8 cellular contexts compared by ENCODE assay signal in the genomic region with DNA sequence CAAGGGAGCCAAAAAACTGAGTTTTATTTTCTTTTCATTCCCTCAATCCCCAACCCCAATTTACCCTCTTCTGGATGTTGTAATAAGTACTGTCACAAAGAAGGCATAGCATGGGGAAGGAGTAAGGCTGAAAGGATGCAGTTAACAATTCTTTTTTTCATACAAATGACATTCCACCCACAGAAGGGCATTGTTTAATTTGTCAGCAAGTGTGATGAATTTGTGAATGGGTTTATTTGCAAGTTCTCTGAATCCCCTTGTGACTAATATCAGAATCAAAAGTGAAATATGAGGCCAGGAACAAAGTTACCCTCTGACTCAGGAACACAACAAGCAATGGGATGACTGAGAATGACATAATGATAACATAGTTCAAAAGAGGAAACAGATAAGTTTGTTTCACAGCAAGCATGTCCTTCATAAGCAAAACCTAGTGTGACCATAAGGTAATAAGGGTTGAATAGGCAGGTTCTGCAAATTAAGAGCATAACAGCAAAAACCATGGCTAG. TPM values are rescaled to one million over a fixed set of nuclear protein-coding genes. Genes with fewer than 3 reads are reported as not detected.
A peak's percentile ranks its signal among the peaks of the same experiment; 100 is the strongest.
DNase-seq lines count a peak whose midpoint lies in the region; ATAC-seq and TF ChIP-seq lines count a peak whose summit lies in the region.

No MANE protein-coding gene starts in this region.

- H3K4me1 Mint-ChIP-seq in HFFc6 (ENCODE audit: low read depth), result peaks cover 23% of the 10 kb centered on the region
- H3K4me1 Mint-ChIP-seq in effector memory CD8-positive, alpha-beta T cell (ENCODE audit: low read depth in 2 of 2), result peaks cover 11 to 19% of the 10 kb centered on the region in 2 donors

- peak overlapping the region; percentile 96 for H3K4me3 Mint-ChIP-seq in HFFc6
- H3K4me3 Mint-ChIP-seq in effector memory CD8-positive, alpha-beta T cell, result no peak overlapping the region

- H3K27ac Mint-ChIP-seq in HFFc6, result peak overlapping the region; percentile 99
- peak overlapping the region in 1 of 2 donors; percentile 98 for H3K27ac Mint-ChIP-seq in effector memory CD8-positive, alpha-beta T cell

- H3K9me3 Mint-ChIP-seq in HFFc6, result no peaks in the 10 kb centered on the region
- H3K9me3 Mint-ChIP-seq in effector memory CD8-positive, alpha-beta T cell, result no peaks in the 10 kb centered on the region

- H3K27me3 ChIP-seq in RWPE2 (ENCODE audit: insufficient read depth, poor library complexity, severe bottlenecking), result no peaks in the 10 kb centered on the region

- no peaks in the 10 kb centered on the region for H3K36me3 ChIP-seq in RWPE2 (ENCODE audit: low read depth)

- H3K4me1 ChIP-seq in RWPE2 (ENCODE audit: insufficient read depth, poor library complexity, severe bottlenecking), result peaks cover 21% of the 10 kb centered on the region

- H3K4me3 ChIP-seq in RWPE2 (ENCODE audit: severe bottlenecking), result no peak overlapping the region

- ATAC-seq in GM18508 (IDR thresholded peaks at IDR 0.05; ENCODE audit: insufficient read depth, unreplicated experiment), result peak; percentile 67
- ATAC-seq in RWPE2 (ENCODE audit: low read depth), result peak; percentile 35
- no peak for ATAC-seq in effector memory CD8-positive, alpha-beta T cell (replicated peaks)
- ATAC-seq in HG02970 (IDR thresholded peaks at IDR 0.05; ENCODE audit: low FRiP score, unreplicated experiment), result no peak

- H3K27me3 Mint-ChIP-seq in HFFc6 (ENCODE audit: insufficient read depth), result no peaks in the 10 kb centered on the region
- no peaks in the 10 kb centered on the region for H3K27me3 Mint-ChIP-seq in effector memory CD8-positive, alpha-beta T cell

- H3K9me3 ChIP-seq in RWPE2 (ENCODE audit: severe bottlenecking), result no peaks in the 10 kb centered on the region

- DNase-seq in HFFc6 (peak; percentile 45), RWPE2 (ENCODE audit: low spot score) (no peak), foreskin melanocyte (peak; percentile 90), NCI-H526 (lab: John Stamatoyannopoulos, UW) (no peak), GF-D8 (lab: John Stamatoyannopoulos, UW) (no peak)
- no peak for DNase-seq in effector memory CD8-positive, alpha-beta T cell

- no peak for TF ChIP-seq CTCF in HFFc6 (IDR thresholded peaks at IDR 0.05)
- no peak for TF ChIP-seq CTCF in RWPE2 (IDR thresholded peaks at IDR 0.05; ENCODE audit: poor library complexity, severe bottlenecking)

- peak overlapping the region; percentile 70 for H3K27ac ChIP-seq in RWPE2 (ENCODE audit: poor library complexity, severe bottlenecking)

- no peaks in the 10 kb centered on the region; the same call in 1 of the 2 replicates for H3K36me3 Mint-ChIP-seq in HFFc6 (ENCODE audit: low read depth)
- peaks cover 11% of the 10 kb centered on the region for H3K36me3 Mint-ChIP-seq in effector memory CD8-positive, alpha-beta T cell (ENCODE audit: insufficient read depth)

RNA-seq across cellular contexts. Expression of gene GEMIN8, which starts 2.1 kb away (rescaled TPM):
- total RNA-seq in HFFc6 (2021; fragmentation: NEBNext Ultra II Directional; extraction: Animal tissue kit (Norgen Biotek cat#: 25700)), result 10 to 100 TPM; 10.1 to 12.9 (median 11.8) TPM

Comparison
In these comparisons a context has a peak if more than half of its experiments do, and no peak if none do; other contexts are left out.
1. ATAC-seq: peak in GM18508 (single experiment) and RWPE2 (single experiment); none in effector memory CD8-positive, alpha-beta T cell (single experiment) and HG02970 (single experiment).
2. DNase-seq: peak in HFFc6 (single experiment) and foreskin melanocyte (single experiment); none in RWPE2 (single experiment), NCI-H526 (0 of 2), effector memory CD8-positive, alpha-beta T cell (0 of 3) and GF-D8 (single experiment).